20 cellular contexts compared by ENCODE assay signal in genomic region chr3:146839727-146840126, GRCh38.
"Had no signal": no experiment of that assay in that cellular context is flagged by ENCODE, and none has a peak within 500 bp of the region (broad histone marks: within the 10 kb centered on the region; RNA-seq: fewer than 3 reads in every experiment).

No MANE protein-coding gene starts in this region.

- H3K36me3 ChIP-seq: SJCRH30 had no signal

- H3K27ac ChIP-seq: RWPE1, SJCRH30 had no signal

- ATAC-seq: Panc1, SK-N-SH treated with all-trans-retinoic acid at 6 μM for 48 hours had no signal

- DNase-seq: IMR-90, Karpas-422, KG1, MM.1S, NCI-H1092 treated with DMSO at 0.1 percent for 48 hours, NCI-H1417 treated with DMSO at 0.1 percent for 48 hours, NCI-H146, NCI-H1694 treated with DMSO at 0.1 percent for 48 hours, NCI-H1930, NCI-H2081, NCI-H2107, NCI-H2227 treated with DMSO at 0.1 percent for 48 hours, NCI-H524, NCI-H526 treated with DMSO at 0.1 percent for 48 hours, NCI-H748 treated with DMSO at 0.1 percent for 48 hours, SHP77 treated with DMSO at 0.1 percent for 48 hours, SJCRH30 had no signal

- H3K4me3 ChIP-seq: SJCRH30 had no signal

- H3K27me3 ChIP-seq: SJCRH30 had no signal

- H3K9me3 ChIP-seq: SJCRH30 had no signal
